10 cellular contexts compared by ENCODE assay signal in the genomic region with DNA sequence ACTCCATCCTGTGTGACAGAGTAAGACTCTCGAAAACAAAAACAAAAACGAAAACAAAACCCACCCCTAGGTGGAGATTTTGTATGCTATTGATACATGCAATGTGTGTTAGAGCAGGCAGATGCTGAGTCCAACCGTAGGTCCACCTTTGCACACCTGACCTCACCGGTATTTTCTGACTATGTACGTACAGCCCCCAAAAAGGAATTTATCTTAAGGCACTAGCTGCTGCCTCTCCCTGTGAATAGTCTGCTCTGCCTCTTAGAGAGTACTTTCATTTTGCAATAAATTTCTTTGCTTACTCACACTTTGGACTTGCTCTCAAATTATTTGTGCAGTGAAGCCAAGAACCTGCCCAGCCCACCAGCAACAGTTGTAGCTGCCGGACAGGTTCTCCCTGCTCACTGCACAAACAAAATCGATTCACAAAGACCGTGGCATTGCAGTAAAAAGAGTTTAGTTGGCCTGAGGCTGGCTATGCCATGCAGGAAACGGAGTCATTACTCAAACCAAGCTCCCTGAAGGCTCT. TPM values are rescaled to one million over a fixed set of nuclear protein-coding genes. Genes with fewer than 3 reads are reported as not detected.
DNase-seq lines count a peak whose midpoint lies in the region; ATAC-seq and TF ChIP-seq lines count a peak whose summit lies in the region.
"Had no signal": no experiment of that assay in that cellular context is flagged by ENCODE, and none has a peak within 500 bp of the region (broad histone marks: within the 10 kb centered on the region; RNA-seq: fewer than 3 reads in every experiment).

No MANE protein-coding gene starts in this region.

- no peaks in the 10 kb centered on the region for H3K9me2 ChIP-seq in MM.1S (replicated peaks; ENCODE audit: insufficient read depth, low read length)

- peak overlapping the region; percentile 85 for H3K4me2 ChIP-seq in MM.1S (ENCODE audit: low read depth, low read length)

- no peak overlapping the region for H3K27ac ChIP-seq in MM.1S (ENCODE audit: low read length)
- H3K27ac ChIP-seq in epithelial cell of prostate = peak overlapping the region; percentile 70
- H3K27ac ChIP-seq in effector memory CD4-positive, alpha-beta T cell (ENCODE audit: insufficient read depth, low read length, poor library complexity, severe bottlenecking) = no peak overlapping the region

- no peaks in the 10 kb centered on the region for H3K9me3 ChIP-seq in MM.1S (replicated peaks; ENCODE audit: insufficient read depth, low read length)
- no peaks in the 10 kb centered on the region for H3K9me3 ChIP-seq in effector memory CD4-positive, alpha-beta T cell (ENCODE audit: control insufficient read depth, low read length)

- H3K27me3 ChIP-seq in MM.1S (replicated peaks; ENCODE audit: insufficient read depth, low read length) = peaks cover 69% of the 10 kb centered on the region
- H3K27me3 ChIP-seq in effector memory CD4-positive, alpha-beta T cell (replicated peaks; ENCODE audit: control insufficient read depth, insufficient read depth, low read length, poor library complexity, severe bottlenecking) = no peaks in the 10 kb centered on the region

- no peaks in the 10 kb centered on the region for H3K36me3 ChIP-seq in MM.1S (replicated peaks; ENCODE audit: insufficient read depth, low read length)
- no peaks in the 10 kb centered on the region for H3K36me3 ChIP-seq in effector memory CD4-positive, alpha-beta T cell (ENCODE audit: control insufficient read depth, insufficient read depth, low read length)

- TF ChIP-seq CTCF in MM.1S (IDR thresholded peaks at IDR 0.05; ENCODE audit: low read length) = no peak
- TF ChIP-seq CTCF in omental fat pad (IDR thresholded peaks at IDR 0.05) = no peak

- H4K20me1 ChIP-seq in MM.1S (ENCODE audit: insufficient read depth, low read length) = no peaks in the 10 kb centered on the region; the same call in 1 of the 2 replicates

- no peaks in the 10 kb centered on the region for H3K79me2 ChIP-seq in MM.1S (ENCODE audit: low read length)

- H3F3A ChIP-seq in MM.1S (ENCODE audit: insufficient read depth, low read length) = no peaks in the 10 kb centered on the region

- DNase-seq in DMS153 treated with DMSO at 0.1 percent for 48 hours (lab: John Stamatoyannopoulos, UW; ENCODE audit: unreplicated experiment) = peak; percentile 68
- DNase-seq in MM.1S = peak; percentile 52
- peak; percentile 90 for DNase-seq in epithelial cell of prostate (ENCODE audit: low read depth, low spot score)
- DNase-seq in omental fat pad (ENCODE audit: low spot score) = no peak
- no peak for DNase-seq in AML-193 (lab: John Stamatoyannopoulos, UW)
- DNase-seq in DMS114 treated with DMSO at 0.1 percent for 48 hours (lab: John Stamatoyannopoulos, UW; ENCODE audit: unreplicated experiment) = no peak
- no peak for DNase-seq in effector memory CD4-positive, alpha-beta T cell
- DNase-seq: activated naive CD4-positive, alpha-beta T cell; stimulated activated CD4-positive, alpha-beta T cell treated with anti-CD3 and anti-CD28 coated beads, Interleukin-4, amount 100 ng/mL, for 1 hour had no signal

- H3K9ac ChIP-seq in MM.1S (ENCODE audit: low read length) = no peak overlapping the region; the same call in 1 of the 2 replicates

- 0 out of 2 replicates have a peak, but pooled peaks cover 2% of the 10 kb centered on the region for H3K4me1 ChIP-seq in MM.1S (ENCODE audit: low read length)
- H3K4me1 ChIP-seq in effector memory CD4-positive, alpha-beta T cell (ENCODE audit: control insufficient read depth, insufficient read depth, low read length, poor library complexity, severe bottlenecking) = peaks cover 8% of the 10 kb centered on the region

- peak; percentile 22 for ATAC-seq in omental fat pad (ENCODE audit: low FRiP score)
- no peak for ATAC-seq in HG03439 (IDR thresholded peaks at IDR 0.05; ENCODE audit: unreplicated experiment)

- H3K4me3 ChIP-seq in MM.1S (ENCODE audit: low read length) = peak overlapping the region; percentile 50
- H3K4me3 ChIP-seq in effector memory CD4-positive, alpha-beta T cell (ENCODE audit: insufficient read depth, low read depth, low read length, poor library complexity, severe bottlenecking) = no peak overlapping the region

- H2AFZ ChIP-seq in MM.1S (ENCODE audit: low read length) = peak overlapping the region; percentile 74

RNA-seq across cellular contexts. Expression of gene ZNF77, which starts 8.2 kb away (rescaled TPM):
- total RNA-seq in omental fat pad = 1 to 10 TPM; 3.2 to 8.7 (median 3.8) TPM

RNA-seq across cellular contexts. Expression of gene TLE6, which starts 24.3 kb away (rescaled TPM):
- total RNA-seq in omental fat pad = 1 to 10 TPM in 3 of 4 donors, under 1 TPM in 1; 0.36 to 2.8 (median 1.7) TPM

RNA-seq across cellular contexts. Expression of gene ZNF57, which starts 52.3 kb away (rescaled TPM):
- total RNA-seq in omental fat pad = 1 to 10 TPM; 2.0 to 6.3 (median 4.7) TPM

Comparison
In these comparisons a context has a peak if more than half of its experiments do, and no peak if none do; other contexts are left out.
1. DNase-seq: peak in DMS153 treated with DMSO at 0.1 percent for 48 hours (single experiment), MM.1S (single experiment) and epithelial cell of prostate (single experiment); none in omental fat pad (single experiment), AML-193 (0 of 2), DMS114 treated with DMSO at 0.1 percent for 48 hours (single experiment) and effector memory CD4-positive, alpha-beta T cell (0 of 3).